8 cellular contexts compared by ENCODE assay signal in genomic region chr2:43227830-43228280, GRCh38. TPM values are rescaled to one million over a fixed set of nuclear protein-coding genes. Genes with fewer than 3 reads are reported as not detected.
DNase-seq lines count a peak whose midpoint lies in the region; ATAC-seq and TF ChIP-seq lines count a peak whose summit lies in the region.

No MANE protein-coding gene starts in this region.

- H2BK5ac ChIP-seq in mesendoderm (ENCODE audit: low read length): no peak overlapping the region

- H3K9me3 ChIP-seq in HEK293 (ENCODE audit: control insufficient read depth, insufficient read depth, low read depth, low read length): no peaks in the 10 kb centered on the region

- peak overlapping the region; percentile 87 for H3K4me2 ChIP-seq in mesendoderm (ENCODE audit: low read length)

- peaks cover 12% of the 10 kb centered on the region for H3K36me3 Mint-ChIP-seq in brain

- peak overlapping the region; percentile 81 to 89 (median 83) for H3K4me3 Mint-ChIP-seq in brain

- POLR2A ChIA-PET in HEK293 (lab: Yijun Ruan, JAX): interaction anchor here (0.7 to 1.8 kb wide), 12 partner anchors 10 to 254 kb away, joined by 3 to 14 read pairs (median 6); no protein-coding TSS in a partner anchor

- H3K4me1 ChIP-seq in HEK293 (ENCODE audit: control insufficient read depth, insufficient read depth, low read length) (no peaks in the 10 kb centered on the region; the same call in 1 of the 2 replicates), mesendoderm (ENCODE audit: control insufficient read depth, low read depth, low read length) (peaks cover 2% of the 10 kb centered on the region)

- peaks cover 3 to 49% of the 10 kb centered on the region in 2 experiments; a peak in 2 of 3 replicates for H3K36me3 ChIP-seq in HEK293 (ENCODE audit: control insufficient read depth in 2 of 2, insufficient read depth in 1 of 2, low read length in 2 of 2)
- no peaks in the 10 kb centered on the region for H3K36me3 ChIP-seq in mesendoderm (ENCODE audit: control insufficient read depth, insufficient read depth, low read length)

- H2AK5ac ChIP-seq in mesendoderm (ENCODE audit: low read length): no peak overlapping the region

- H3K27me3 ChIP-seq in mesendoderm (ENCODE audit: insufficient read depth, low read length, poor library complexity): no peaks in the 10 kb centered on the region

- H4K5ac ChIP-seq in mesendoderm (ENCODE audit: low read length): no peak overlapping the region

- ATAC-seq in GM21423 (IDR thresholded peaks at IDR 0.05; ENCODE audit: unreplicated experiment): no peak

- H3K27ac Mint-ChIP-seq in brain: peak overlapping the region; percentile 72 to 96 (median 87)

- H3K79me2 ChIP-seq in mesendoderm (ENCODE audit: control insufficient read depth, insufficient read depth, low read length): peaks cover 31% of the 10 kb centered on the region

- peak overlapping the region; percentile 97 for H3K9ac ChIP-seq in mesendoderm (ENCODE audit: low read length)

- H2BK15ac ChIP-seq in mesendoderm (replicated peaks; ENCODE audit: low read depth): no peak overlapping the region

- CTCF ChIA-PET in HEK293 (lab: Yijun Ruan, JAX): interaction anchor here (0.7 to 4.8 kb wide), 15 partner anchors 56 to 565 kb away, joined by 3 to 106 read pairs (median 5); no protein-coding TSS in a partner anchor

- peaks cover 0 to 4% (median 2%) of the 10 kb centered on the region in 5 experiments for H3K9me3 Mint-ChIP-seq in brain

- H3K56ac ChIP-seq in mesendoderm (ENCODE audit: low read length): peak overlapping the region; percentile 95

- H3K18ac ChIP-seq in mesendoderm (ENCODE audit: low read length): peak overlapping the region; percentile 99

- peaks cover 27% of the 10 kb centered on the region for H3K4me1 Mint-ChIP-seq in brain

- H3K4ac ChIP-seq in mesendoderm (ENCODE audit: low read depth, low read length): no peak overlapping the region

- WGBS in mesendoderm (ENCODE audit: extremely low coverage, insufficient coverage, low lambda C conversion rate): no CpG with 5 or more reads among the region's 10 CpGs

- peak overlapping the region; percentile 3 for H2BK120ac ChIP-seq in mesendoderm (ENCODE audit: low read depth, low read length)

- peaks cover 20% of the 10 kb centered on the region for H3K27me3 Mint-ChIP-seq in brain

- H3K4me3 ChIP-seq in HEK293 (ENCODE audit: low read depth, low read length) (no peak overlapping the region; the same call in 1 of the 2 replicates), mesendoderm (ENCODE audit: low read length) (no peak overlapping the region)

- peak overlapping the region; percentile 94 for H3K23ac ChIP-seq in mesendoderm (ENCODE audit: low read length)

- DNase-seq in AG09319 (ENCODE audit: extremely low read depth, low read depth) (no peak), mesendoderm (no peak), NCI-H128 (lab: John Stamatoyannopoulos, UW; ENCODE audit: unreplicated experiment) (no peak), retina (no peak), ureter (ENCODE audit: low spot score) (no peak)

- no peaks in the 10 kb centered on the region for H3K79me1 ChIP-seq in mesendoderm (ENCODE audit: low read length)

- H3K27ac ChIP-seq in HEK293 (ENCODE audit: extremely low read depth, low read depth, low read length) (peak overlapping the region; percentile 92; the same call in 1 of the 2 replicates), mesendoderm (ENCODE audit: low read depth, low read length) (no peak overlapping the region)

- TF ChIP-seq CTCF in AG09319 (IDR thresholded peaks at IDR 0.05; ENCODE audit: low read depth, low read length): peak; percentile 39
- no peak for TF ChIP-seq CTCF in HEK293 (tag by site-specific recombination; IDR thresholded peaks at IDR 0.05)
- TF ChIP-seq CTCF in brain (conservative IDR thresholded peaks at IDR 0.05): no peak

- H4K8ac ChIP-seq in mesendoderm (ENCODE audit: low read depth, low read length): no peak overlapping the region

TF ChIP-seq in HEK293, 187 proteins besides CTCF, POLR2A, EP300 and RAD21:
- 0 out of 2 replicates have a peak, but pooled peaks have one; percentile 14 for TF ChIP-seq ZNF449 (tag by site-specific recombination; IDR thresholded peaks at IDR 0.05)
- no peak for TF ChIP-seq ATF2 (tag by site-specific recombination; IDR thresholded peaks at IDR 0.05; ENCODE audit: low read depth)

RNA-seq across cellular contexts. Expression of gene ZFP36L2, which starts 1.4 kb away (rescaled TPM):
- 16.1 TPM for polyA plus RNA-seq in brain (ENCODE audit: insufficient read depth, low read depth, low replicate concordance)
- 71.1 TPM for polyA plus RNA-seq in mesendoderm (2013, experiment 1 of 2)
- 70.6 TPM for polyA plus RNA-seq in mesendoderm (2013, experiment 2 of 2)
- total RNA-seq in ureter: 149 TPM
